Comparison of ENCODE assay signal across 8 cellular contexts in the genomic region with DNA sequence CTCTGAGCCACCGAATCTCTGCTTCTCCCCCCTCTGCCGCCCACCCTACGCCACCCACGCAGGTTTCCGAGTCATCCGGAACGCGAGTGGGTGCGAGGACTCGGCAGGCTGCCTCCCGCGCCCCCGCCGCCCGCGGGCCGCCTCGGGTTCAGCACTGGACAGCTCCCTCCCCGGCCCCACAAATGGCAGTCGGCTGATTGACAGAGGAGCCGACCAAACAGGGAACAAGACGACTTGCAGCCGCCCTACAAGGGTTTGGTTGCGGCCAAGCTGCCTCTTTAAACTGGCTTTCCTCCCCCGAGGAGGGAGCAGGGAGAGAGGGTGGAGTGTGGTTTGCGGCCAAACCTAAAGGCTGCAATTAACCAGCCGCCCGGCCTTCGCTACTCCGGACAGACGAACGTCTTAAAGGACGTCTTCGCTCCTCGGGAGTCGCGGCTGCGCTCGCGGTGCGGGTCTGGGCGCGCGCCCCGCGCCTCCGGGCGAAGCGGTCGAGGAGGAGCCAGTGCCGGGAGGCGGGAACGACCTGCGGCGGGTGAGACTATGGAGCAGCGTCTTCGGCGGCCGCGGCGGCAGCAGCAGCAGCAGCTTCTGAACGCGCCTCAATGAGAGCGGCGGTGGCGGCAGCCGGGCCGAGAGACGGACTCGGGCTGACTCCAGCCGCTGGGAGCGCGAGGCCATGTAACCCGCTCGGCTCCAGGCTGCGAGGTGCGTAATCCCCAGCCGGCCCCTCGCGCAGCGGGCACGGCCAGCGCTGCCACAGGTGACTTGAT. TPM values are rescaled to one million over a fixed set of nuclear protein-coding genes. Genes with fewer than 3 reads are reported as not detected.
DNase-seq lines count a peak whose midpoint lies in the region; ATAC-seq and TF ChIP-seq lines count a peak whose summit lies in the region.

Gene GPR158 (plus strand): TSS at position 541 of the 770 bp plus-strand sequence. CDS start 420 bp downstream, outside the sequence.

- peaks cover 0 to 2% (median 0%) of the 10 kb centered on the region in 3 donors for H3K9me3 ChIP-seq in skeletal muscle tissue (ENCODE audit: control insufficient read depth in 3 of 3, low read length in 3 of 3)

- H2AFZ ChIP-seq in ACC112 (ENCODE audit: low read length, unreplicated experiment), result no peak within 1 kb of the TSS

- peak within 1 kb of the TSS; percentile 30 for H3K4me3 ChIP-seq in ACC112 (ENCODE audit: low read depth, low read length)
- peak within 1 kb of the TSS; percentile 67 for H3K4me3 ChIP-seq in choroid plexus epithelial cell (ENCODE audit: low read depth, low read length)
- peak within 1 kb of the TSS; percentile 63 to 75 (median 73) for H3K4me3 ChIP-seq in skeletal muscle tissue (ENCODE audit: low read length in 3 of 3)

- H3K79me2 ChIP-seq in ACC112 (ENCODE audit: control insufficient read depth, insufficient read depth, low read length, unreplicated experiment), result no peaks in the 10 kb centered on the region

- TF ChIP-seq CTCF in choroid plexus epithelial cell (conservative IDR thresholded peaks at IDR 0.05; ENCODE audit: low read depth, low read length), result no peak

- ATAC-seq in GM21360 (IDR thresholded peaks at IDR 0.05; ENCODE audit: unreplicated experiment) (peak; percentile 59), HG03439 (IDR thresholded peaks at IDR 0.05; ENCODE audit: unreplicated experiment) (no peak)

- no peaks in the 10 kb centered on the region for H3K36me3 ChIP-seq in ACC112 (ENCODE audit: insufficient read depth, low read length)
- no peaks in the 10 kb centered on the region for H3K36me3 ChIP-seq in skeletal muscle tissue (ENCODE audit: control insufficient read depth in 3 of 3, insufficient read depth in 3 of 3, low read length in 3 of 3)

- DNase-seq in NCI-H187 treated with DMSO at 0.1 percent for 48 hours (lab: John Stamatoyannopoulos, UW) (peak; percentile 29), choroid plexus epithelial cell (ENCODE audit: low read depth) (peak; percentile 97), inferior parietal cortex (ENCODE audit: extremely low spot score) (peak; percentile 93)
- DNase-seq in activated CD4-positive, alpha-beta T cell treated with anti-CD3 and anti-CD28 coated beads for 1 hour, result peak; percentile 25

- no peak within 1 kb of the TSS for H3K9ac ChIP-seq in skeletal muscle tissue (ENCODE audit: low read depth in 1 of 3, low read length in 3 of 3)

- H3K4me1 ChIP-seq in ACC112 (ENCODE audit: control insufficient read depth, insufficient read depth, low read length, unreplicated experiment) (no peaks in the 10 kb centered on the region), skeletal muscle tissue (ENCODE audit: control insufficient read depth in 3 of 3, insufficient read depth in 3 of 3, low read length in 3 of 3) (peaks cover 8 to 14% (median 10%) of the 10 kb centered on the region in 3 donors)

- H3K27ac ChIP-seq in ACC112 (ENCODE audit: low read depth, low read length) (no peak within 1 kb of the TSS), skeletal muscle tissue (ENCODE audit: low read depth, low read length) (no peak within 1 kb of the TSS)

- H3K27me3 ChIP-seq in ACC112 (ENCODE audit: insufficient read depth, low read length), result peaks cover 83% of the 10 kb centered on the region
- H3K27me3 ChIP-seq in skeletal muscle tissue (ENCODE audit: control insufficient read depth in 3 of 3, insufficient read depth in 3 of 3, low read length in 3 of 3), result peaks cover 31 to 46% (median 33%) of the 10 kb centered on the region in 3 donors

RNA-seq across cellular contexts. Expression of gene GPR158, which starts in this region (rescaled TPM):
- 0.52 TPM for total RNA-seq in skeletal muscle tissue

Comparison
In these comparisons a context has a peak if more than half of its experiments do, and no peak if none do; other contexts are left out.
1. DNase-seq: peak in every context shown above with its lines; median percentile 97 in choroid plexus epithelial cell; 93 in inferior parietal cortex; 29 in NCI-H187 treated with DMSO at 0.1 percent for 48 hours; 25 in activated CD4-positive, alpha-beta T cell treated with anti-CD3 and anti-CD28 coated beads for 1 hour.